ENCODE assay signal across 18 cellular contexts in genomic region chr15:78718842-78719241, GRCh38.
"Had no signal": no experiment of that assay in that cellular context is flagged by ENCODE, and none has a peak within 500 bp of the region (broad histone marks: within the 10 kb centered on the region; RNA-seq: fewer than 3 reads in every experiment).

No MANE protein-coding gene starts in this region.

- DNase-seq: IMR-90, Kasumi-1, KG1, MM.1S, NCI-H1092 treated with DMSO at 0.1 percent for 48 hours, NCI-H1436, NCI-H187, NCI-H2029, NCI-H2081 treated with DMSO at 0.1 percent for 48 hours, NCI-H524, NCI-H526 treated with DMSO at 0.1 percent for 48 hours, NCI-H774, PC-3, SHP77, SK-N-SH, SW 1271 had no signal

- H3K4me2 ChIP-seq: SK-N-SH had no signal

- ATAC-seq: HepG2, Panc1, PC-3 had no signal

- H3K9me3 ChIP-seq: SK-N-SH had no signal

- H3K9me2 ChIP-seq: SK-N-SH had no signal

- FAIRE-seq: HepG2 had no signal

- H3K9ac ChIP-seq: SK-N-SH had no signal
